Comparison of ENCODE assay signal across 8 cellular contexts in genomic region chr1:32900956-32901822, GRCh38. TPM values are rescaled to one million over a fixed set of nuclear protein-coding genes. Genes with fewer than 3 reads are reported as not detected.
DNase-seq lines count a peak whose midpoint lies in the region; ATAC-seq and TF ChIP-seq lines count a peak whose summit lies in the region.

Gene TMEM54 (minus strand): TSS chr1:32901389. CDS start chr1:32901238, 151 bp downstream.

- TF ChIP-seq CTCF in Panc1 (IDR thresholded peaks at IDR 0.05) (no peak; the same call in 1 of the 2 replicates), mesothelial cell of epicardium (IDR thresholded peaks at IDR 0.05; ENCODE audit: unreplicated experiment) (no peak)

- H3K4me3 ChIP-seq in Panc1 (ENCODE audit: low read depth in 2 of 2, low read length in 2 of 2) = peak within 1 kb of the TSS; percentile 57 to 75
- H3K4me3 ChIP-seq in endocrine pancreas (ENCODE audit: control insufficient read depth, insufficient read depth, low read length) = no peak within 1 kb of the TSS
- peak within 1 kb of the TSS; percentile 81 for H3K4me3 ChIP-seq in urinary bladder (ENCODE audit: low read depth, low read length)

- no peaks in the 10 kb centered on the region for H3K36me3 Mint-ChIP-seq in mesothelial cell of epicardium

- no TSS peak for BruUV-seq in Panc1 (replicated peaks; lab: Mats Ljungman, UMichigan)

- intact Hi-C loops in Panc1 (cut with micrococcal nuclease; ENCODE audit: unreplicated experiment) = no loop called here

- H3K27me3 ChIP-seq in Panc1 (ENCODE audit: control insufficient read depth, insufficient read depth, low read length) (no peaks in the 10 kb centered on the region), endocrine pancreas (ENCODE audit: control insufficient read depth, insufficient read depth, low read length) (no peaks in the 10 kb centered on the region)

- POLR2A ChIA-PET in Panc1 (lab: Charles Lee) = interaction anchor here (0.7 kb wide), 1 partner anchor 10 kb away, joined by 6 read pairs; no protein-coding TSS in a partner anchor

- H3K4me3 Mint-ChIP-seq in mesothelial cell of epicardium = peak within 1 kb of the TSS; percentile 78

- in situ Hi-C loops in Panc1 (cut with HindIII; ENCODE audit: low pct_unique_long_range_greater_than_20kb, low sequenced_read_pairs) = no loop called here

- WGBS in urinary bladder = under 1% methylated on average over 92 of the region's 92 CpGs

- H3K27ac Mint-ChIP-seq in mesothelial cell of epicardium = peak within 1 kb of the TSS; percentile 39

- H3K27ac ChIP-seq in Panc1 (ENCODE audit: low read length) (peak within 1 kb of the TSS; percentile 77), urinary bladder (ENCODE audit: low read depth) (no peak within 1 kb of the TSS)

- H3K4me1 ChIP-seq in Panc1 (ENCODE audit: control insufficient read depth, insufficient read depth, low read length) = 0 out of 2 replicates have a peak, but pooled peaks cover 5% of the 10 kb centered on the region
- H3K4me1 ChIP-seq in endocrine pancreas (ENCODE audit: control insufficient read depth, insufficient read depth, low read length) = no peaks in the 10 kb centered on the region
- H3K4me1 ChIP-seq in urinary bladder (ENCODE audit: insufficient read depth) = no peaks in the 10 kb centered on the region

- H3K4me1 Mint-ChIP-seq in mesothelial cell of epicardium = peaks cover 14% of the 10 kb centered on the region

- peak; percentile 38 to 58 for ATAC-seq in activated CD4-positive, CD25-positive, alpha-beta regulatory T cell treated with anti-CD3 and anti-CD28 coated beads, Interleukin-2, amount 50 U/mL, for 24 hours
- ATAC-seq in Panc1 (peak; percentile 86), GM19467 (IDR thresholded peaks at IDR 0.05; ENCODE audit: unreplicated experiment) (no peak), GM21515 (IDR thresholded peaks at IDR 0.05; ENCODE audit: unreplicated experiment) (no peak)

- CTCF ChIA-PET in Panc1 (lab: Charles Lee) = no interaction called here

- DNase-seq in activated CD4-positive, CD25-positive, alpha-beta regulatory T cell treated with anti-CD3 and anti-CD28 coated beads, Interleukin-2, amount 50 U/mL, for 72 hours = no peak
- DNase-seq in Panc1 (ENCODE audit: low read depth, low spot score) (no peak), mesothelial cell of epicardium (ENCODE audit: low spot score in 2 of 2, unreplicated experiment in 2 of 2) (peak; percentile 41 to 63)

- H3K36me3 ChIP-seq in Panc1 (ENCODE audit: control insufficient read depth, insufficient read depth, low read length) = no peaks in the 10 kb centered on the region; the same call in 1 of the 2 replicates
- no peaks in the 10 kb centered on the region for H3K36me3 ChIP-seq in endocrine pancreas (ENCODE audit: control insufficient read depth, insufficient read depth, low read length)
- no peaks in the 10 kb centered on the region for H3K36me3 ChIP-seq in urinary bladder (ENCODE audit: insufficient read depth)

- H3K9me3 ChIP-seq in Panc1 (ENCODE audit: control insufficient read depth, insufficient read depth, low read depth, low read length) (no peaks in the 10 kb centered on the region), endocrine pancreas (ENCODE audit: control insufficient read depth, low read length) (no peaks in the 10 kb centered on the region)

- H3K9ac ChIP-seq in endocrine pancreas (ENCODE audit: control insufficient read depth, insufficient read depth, low read length) = peak within 1 kb of the TSS; percentile 89

- no peaks in the 10 kb centered on the region for H3K27me3 Mint-ChIP-seq in mesothelial cell of epicardium (ENCODE audit: low read depth)

- no peaks in the 10 kb centered on the region for H3K9me3 Mint-ChIP-seq in mesothelial cell of epicardium

RNA-seq across cellular contexts. Expression of gene TMEM54, which starts in this region (rescaled TPM):
- total RNA-seq in Panc1 (2021; ENCODE audit: unreplicated experiment) = 61.5 TPM
- 133 TPM for polyA plus RNA-seq in Panc1 (2012; ENCODE audit: insufficient read length)
- 46.5 to 49.0 TPM (median 47.7 TPM) in 3 replicates for total RNA-seq in mesothelial cell of epicardium
- 12.8 TPM for total RNA-seq in urinary bladder
- polyA plus RNA-seq in urinary bladder = 67.8 TPM

Comparison
In these comparisons a context has a peak if more than half of its experiments do, and no peak if none do; other contexts are left out.
1. ATAC-seq: peak in activated CD4-positive, CD25-positive, alpha-beta regulatory T cell treated with anti-CD3 and anti-CD28 coated beads, Interleukin-2, amount 50 U/mL, for 24 hours (2 of 2) and Panc1 (single experiment); none in GM19467 (single experiment) and GM21515 (single experiment).
2. DNase-seq: peak in mesothelial cell of epicardium (2 of 2); none in activated CD4-positive, CD25-positive, alpha-beta regulatory T cell treated with anti-CD3 and anti-CD28 coated beads, Interleukin-2, amount 50 U/mL, for 72 hours (single experiment) and Panc1 (single experiment).